Comparison of ENCODE assay signal across 9 cellular contexts in genomic region chr19:37809366-37809765, GRCh38.
"Had no signal": no experiment of that assay in that cellular context is flagged by ENCODE, and none has a peak within 500 bp of the region (broad histone marks: within the 10 kb centered on the region; RNA-seq: fewer than 3 reads in every experiment).

No MANE protein-coding gene starts in this region.

- H3K9ac ChIP-seq: GM23248, KMS-11 had no signal

- FAIRE-seq: HepG2 had no signal

- H3K27ac ChIP-seq: GM23248, HL-60, KMS-11 had no signal

- H3K4me3 ChIP-seq: GM23248 had no signal

- ATAC-seq: HepG2 had no signal

- H3K4me2 ChIP-seq: KMS-11 had no signal

- DNase-seq: GM23248, GOT3, H9, HCEC 1CT, HFFc6, KBM-7 had no signal
